In the genomic region with DNA sequence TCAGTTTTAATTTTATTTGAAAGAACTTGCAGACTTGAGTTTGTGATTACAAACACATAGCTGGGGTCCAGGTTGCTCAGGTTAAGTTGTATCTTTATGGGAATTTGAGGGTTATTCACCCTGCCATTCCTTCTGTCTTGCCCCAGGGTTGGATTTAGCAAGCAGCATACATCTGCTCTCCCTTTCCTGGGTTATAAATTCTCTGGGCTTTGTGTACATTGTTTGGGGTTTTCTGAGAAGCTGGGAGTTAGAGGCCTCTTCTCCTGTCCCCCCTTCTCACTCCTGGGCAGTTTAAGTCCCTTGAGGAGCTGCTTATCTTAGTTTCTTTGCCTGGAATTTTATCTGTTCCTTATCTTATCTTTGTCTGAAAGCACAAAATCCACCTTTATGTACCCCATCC, we compare ENCODE assay signal across 26 cellular contexts.
"Had no signal": no experiment of that assay in that cellular context is flagged by ENCODE, and none has a peak within 500 bp of the region (broad histone marks: within the 10 kb centered on the region; RNA-seq: fewer than 3 reads in every experiment).

No MANE protein-coding gene starts in this region.

- H3K36me3 ChIP-seq: cardiac muscle cell, heart left ventricle, stomach, suprapubic skin, tibial nerve had no signal

- H3K27me3 ChIP-seq: cardiac muscle cell, heart left ventricle, stomach, suprapubic skin, tibial nerve had no signal

- H3K4me3 Mint-ChIP-seq: activated naive CD8-positive, alpha-beta T cell treated with anti-CD3 and anti-CD28 coated beads, Interleukin-2, amount 10 ng/mL, durations not matched to agents 7 days and 5 days; activated T-cell treated with anti-CD3 and anti-CD28 coated beads, Interleukin-2, amount 50 U/mL, for 4 hours; memory B cell; naive thymus-derived CD8-positive, alpha-beta T cell; stimulated activated memory B cell treated with anti-CD40 and anti-IgM and Interleukin-4, amounts not matched to agents 10 μg/mL and 1 μg/mL and 100 μg/mL, for 72 hours; WTC11 had no signal

- H3K9me3 ChIP-seq: heart left ventricle, stomach, suprapubic skin, tibial nerve had no signal

- H3K27ac ChIP-seq: cardiac muscle cell, epithelial cell of prostate, heart left ventricle, parathyroid adenoma, stomach, suprapubic skin had no signal

- DNase-seq: activated CD4-positive, alpha-beta T cell treated with anti-CD3 and anti-CD28 coated beads, Interleukin-2, amount 50 U/mL, for 4 hours; activated CD8-positive, alpha-beta memory T cell treated with anti-CD3 and anti-CD28 coated beads for 24 hours; activated CD8-positive, alpha-beta memory T cell treated with anti-CD3 and anti-CD28 coated beads, Interleukin-2, amount 50 U/mL, for 4 hours; activated naive CD4-positive, alpha-beta T cell; activated naive CD8-positive, alpha-beta T cell treated with anti-CD3 and anti-CD28 coated beads, Interleukin-2, amount 10 ng/mL, durations not matched to agents 7 days and 5 days; activated T-cell treated with anti-CD3 and anti-CD28 coated beads, Interleukin-2, amount 50 U/mL, for 4 hours; amygdala; cortex of kidney; heart left ventricle; islet precursor cell; left cardiac atrium; naive thymus-derived CD8-positive, alpha-beta T cell; right cardiac atrium; stimulated activated CD4-positive, alpha-beta T cell treated with anti-CD3 and anti-CD28 coated beads, Interleukin-12 subunit alpha, Interleukin-12 subunit beta, amount 100 ng/mL, for 4 hours; stimulated activated CD4-positive, alpha-beta T cell treated with anti-CD3 and anti-CD28 coated beads, Interleukin-1b, Interleukin-23, amount 100 ng/mL, for 48 hours; stomach; T-helper 1 cell had no signal

- ATAC-seq: activated T-cell treated with anti-CD3 and anti-CD28 coated beads, Interleukin-2, amount 50 U/mL, for 4 hours; heart left ventricle; left cardiac atrium; naive thymus-derived CD8-positive, alpha-beta T cell; right cardiac atrium; stimulated activated memory B cell treated with anti-CD40 and anti-IgM and Interleukin-4, amounts not matched to agents 10 μg/mL and 1 μg/mL and 100 μg/mL, for 72 hours; WTC11 had no signal

- H3K9me3 Mint-ChIP-seq: activated T-cell treated with anti-CD3 and anti-CD28 coated beads, Interleukin-2, amount 50 U/mL, for 4 hours; activated T-helper 2 cell treated with anti-CD3 and anti-CD28 coated beads, Interferon-gamma antibody, Interleukin-2, Interleukin-4, amounts not matched to agents 10 μg/mL and 5 μg/mL and 100 μg/mL, durations not matched to agents 14 hours and 24 hours and 36 hours; memory B cell; naive thymus-derived CD8-positive, alpha-beta T cell; stimulated activated memory B cell treated with anti-CD40 and anti-IgM and Interleukin-4, amounts not matched to agents 10 μg/mL and 1 μg/mL and 100 μg/mL, for 72 hours; WTC11 had no signal

- H3K4me1 ChIP-seq: parathyroid adenoma had no signal

- H3K27ac Mint-ChIP-seq: activated naive CD8-positive, alpha-beta T cell treated with anti-CD3 and anti-CD28 coated beads, Interleukin-2, amount 10 ng/mL, durations not matched to agents 7 days and 5 days; activated T-helper 2 cell treated with anti-CD3 and anti-CD28 coated beads, Interferon-gamma antibody, Interleukin-2, Interleukin-4, amounts not matched to agents 10 μg/mL and 5 μg/mL and 100 μg/mL, durations not matched to agents 14 hours and 24 hours and 36 hours; memory B cell; stimulated activated memory B cell treated with anti-CD40 and anti-IgM and Interleukin-4, amounts not matched to agents 10 μg/mL and 1 μg/mL and 100 μg/mL, for 72 hours; WTC11 had no signal

- H3K36me3 Mint-ChIP-seq: memory B cell; naive thymus-derived CD8-positive, alpha-beta T cell; stimulated activated memory B cell treated with anti-CD40 and anti-IgM and Interleukin-4, amounts not matched to agents 10 μg/mL and 1 μg/mL and 100 μg/mL, for 72 hours; WTC11 had no signal

- H3K4me3 ChIP-seq: cardiac muscle cell, heart left ventricle, stomach, suprapubic skin, tibial nerve had no signal
